10 cellular contexts compared by ENCODE assay signal in the genomic region with DNA sequence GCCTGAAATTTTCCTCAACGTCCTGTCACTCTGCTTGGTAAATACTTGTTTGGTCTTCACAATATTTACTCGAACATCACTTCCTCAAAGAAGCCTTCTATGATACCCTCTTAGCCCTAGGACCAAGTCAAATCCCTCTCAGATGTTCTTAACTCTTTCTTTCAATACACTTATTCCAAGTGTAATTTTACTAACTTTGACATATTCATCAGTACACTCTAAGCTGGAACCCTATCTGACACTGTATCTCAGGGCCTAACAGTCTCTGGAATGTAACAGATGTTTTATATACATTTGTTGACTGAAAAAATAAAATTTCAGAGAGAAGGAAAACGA. TPM values are rescaled to one million over a fixed set of nuclear protein-coding genes. Genes with fewer than 3 reads are reported as not detected.
DNase-seq lines count a peak whose midpoint lies in the region; ATAC-seq, FAIRE-seq and TF ChIP-seq lines count a peak whose summit lies in the region.
"Had no signal": no experiment of that assay in that cellular context is flagged by ENCODE, and none has a peak within 500 bp of the region (broad histone marks: within the 10 kb centered on the region; RNA-seq: fewer than 3 reads in every experiment).

No MANE protein-coding gene starts in this region.

- DNase-seq in pancreas = no peak
- no peak for DNase-seq in Caco-2
- DNase-seq in activated CD8-positive, alpha-beta memory T cell treated with anti-CD3 and anti-CD28 coated beads, Interleukin-2, amount 50 U/mL, for 4 hours = no peak
- no peak for DNase-seq in HK-2 (ENCODE audit: unreplicated experiment)
- DNase-seq: CD8-positive, alpha-beta T cell; occipital lobe had no signal

- H3K27ac ChIP-seq in BLaER1 treated with 17β-estradiol and CSF1 and Interleukin-3, amounts not matched to agents 10 nM and 100 nM = peak overlapping the region in 8 of 11 experiments; percentile 7 to 78 (median 52); a peak in 11 of 22 replicates
- peak overlapping the region; percentile 36; the same call in 1 of the 2 replicates for H3K27ac ChIP-seq in HUES64 (ENCODE audit: low read depth, low read length)
- H3K27ac ChIP-seq in pancreas = peak overlapping the region; percentile 38 to 62 (median 46)

- intact Hi-C loops in dendritic cell treated with granulocyte-macrophage colony-stimulating factor and Interleukin-4, amounts not matched to agents 40 ng/mL and 50 ng/mL, for 4 days (cut with micrococcal nuclease) = no loop called here
- intact Hi-C loops in pancreas (cut with DNase I) (no loop called here), Caco-2 (cut with micrococcal nuclease; ENCODE audit: unreplicated experiment) (no loop called here)

- no peak for ATAC-seq in pancreas
- ATAC-seq in GM21576 (IDR thresholded peaks at IDR 0.05; ENCODE audit: unreplicated experiment) = no peak
- ATAC-seq: CD8-positive, alpha-beta T cell had no signal

- BruUV-seq in Caco-2 (replicated peaks; lab: Mats Ljungman, UMichigan) = no TSS peak

- no peaks in the 10 kb centered on the region for H3K9me3 Mint-ChIP-seq in dendritic cell treated with granulocyte-macrophage colony-stimulating factor and Interleukin-4, amounts not matched to agents 40 ng/mL and 50 ng/mL, for 4 days
- H3K9me3 Mint-ChIP-seq in Caco-2 (ENCODE audit: unreplicated experiment) = no peaks in the 10 kb centered on the region
- H3K9me3 Mint-ChIP-seq: CD8-positive, alpha-beta T cell had no signal

- no peak overlapping the region for H3K4me3 ChIP-seq in BLaER1 treated with 17β-estradiol and CSF1 and Interleukin-3, amounts not matched to agents 10 nM and 100 nM
- no peak overlapping the region for H3K4me3 ChIP-seq in HUES64 (ENCODE audit: low read length)
- no peak overlapping the region for H3K4me3 ChIP-seq in pancreas
- H3K4me3 ChIP-seq in Caco-2 (ENCODE audit: low read depth, low read length) = no peak overlapping the region

- H3K9ac ChIP-seq in BLaER1 treated with 17β-estradiol and CSF1 and Interleukin-3, amounts not matched to agents 10 nM and 100 nM = peak overlapping the region in 5 of 11 experiments; percentile 0 to 57 (median 7); a peak in 8 of 22 replicates
- no peak overlapping the region for H3K9ac ChIP-seq in HUES64 (ENCODE audit: low read depth, low read length)

- peaks cover 83% of the 10 kb centered on the region for H3K4me1 Mint-ChIP-seq in dendritic cell treated with granulocyte-macrophage colony-stimulating factor and Interleukin-4, amounts not matched to agents 40 ng/mL and 50 ng/mL, for 4 days (ENCODE audit: low read depth)
- peaks cover 10% of the 10 kb centered on the region for H3K4me1 Mint-ChIP-seq in Caco-2 (ENCODE audit: low read depth, unreplicated experiment)

- CTCF ChIA-PET in Caco-2 (lab: Charles Lee) = no interaction called here

- H3K27me3 Mint-ChIP-seq in dendritic cell treated with granulocyte-macrophage colony-stimulating factor and Interleukin-4, amounts not matched to agents 40 ng/mL and 50 ng/mL, for 4 days = no peaks in the 10 kb centered on the region
- H3K27me3 Mint-ChIP-seq in Caco-2 (ENCODE audit: insufficient read depth, unreplicated experiment) = no peaks in the 10 kb centered on the region

- TF ChIP-seq CTCF in pancreas (IDR thresholded peaks at IDR 0.05) (no peak), Caco-2 (IDR thresholded peaks at IDR 0.05; ENCODE audit: insufficient read depth in 1 of 2, low read depth in 1 of 2, low read length in 1 of 2, severe bottlenecking in 1 of 2, unreplicated experiment in 1 of 2) (no peak)

- no peak overlapping the region for H3K4me3 Mint-ChIP-seq in dendritic cell treated with granulocyte-macrophage colony-stimulating factor and Interleukin-4, amounts not matched to agents 40 ng/mL and 50 ng/mL, for 4 days
- H3K4me3 Mint-ChIP-seq in Caco-2 (ENCODE audit: unreplicated experiment) = no peak overlapping the region
- H3K4me3 Mint-ChIP-seq: CD8-positive, alpha-beta T cell had no signal

- no peak for FAIRE-seq in pancreas (lab: Jason Lieb, UNC)

- H3K4me1 ChIP-seq in BLaER1 treated with 17β-estradiol and CSF1 and Interleukin-3, amounts not matched to agents 10 nM and 100 nM = peaks cover 57 to 97% (median 66%) of the 10 kb centered on the region in 10 experiments
- H3K4me1 ChIP-seq in HUES64 (ENCODE audit: insufficient read depth, low read length) = peaks cover 16% of the 10 kb centered on the region; the same call in 1 of the 2 replicates
- peaks cover 36 to 56% (median 56%) of the 10 kb centered on the region in 3 donors for H3K4me1 ChIP-seq in pancreas
- no peaks in the 10 kb centered on the region for H3K4me1 ChIP-seq in Caco-2

- H3K9me3 ChIP-seq in BLaER1 treated with 17β-estradiol and CSF1 and Interleukin-3, amounts not matched to agents 10 nM and 100 nM (replicated peaks in 1 of 11) = peaks cover 6 to 16% (median 9%) of the 10 kb centered on the region in 11 experiments; a peak in 20 of 22 replicates
- H3K9me3 ChIP-seq in HUES64 (ENCODE audit: insufficient read depth, low read depth, low read length) (no peaks in the 10 kb centered on the region), pancreas (no peaks in the 10 kb centered on the region), Caco-2 (no peaks in the 10 kb centered on the region)

- peaks cover 6% of the 10 kb centered on the region for H3K36me3 Mint-ChIP-seq in dendritic cell treated with granulocyte-macrophage colony-stimulating factor and Interleukin-4, amounts not matched to agents 40 ng/mL and 50 ng/mL, for 4 days (ENCODE audit: low read depth)
- H3K36me3 Mint-ChIP-seq in Caco-2 (ENCODE audit: insufficient read depth, unreplicated experiment) = no peaks in the 10 kb centered on the region

- no peaks in the 10 kb centered on the region for H3K27me3 ChIP-seq in BLaER1 treated with 17β-estradiol and CSF1 and Interleukin-3, amounts not matched to agents 10 nM and 100 nM
- H3K27me3 ChIP-seq in HUES64 (ENCODE audit: insufficient read depth, low read length) (no peaks in the 10 kb centered on the region), pancreas (no peaks in the 10 kb centered on the region), Caco-2 (replicated peaks; ENCODE audit: control insufficient read depth, insufficient read depth, low read length) (no peaks in the 10 kb centered on the region)

- H4K20me1 ChIP-seq in BLaER1 treated with 17β-estradiol and CSF1 and Interleukin-3, amounts not matched to agents 10 nM and 100 nM = peaks cover 0 to 58% (median 32%) of the 10 kb centered on the region in 11 experiments; a peak in 15 of 22 replicates

- peak overlapping the region; percentile 86 for H3K27ac Mint-ChIP-seq in dendritic cell treated with granulocyte-macrophage colony-stimulating factor and Interleukin-4, amounts not matched to agents 40 ng/mL and 50 ng/mL, for 4 days
- H3K27ac Mint-ChIP-seq in Caco-2 (ENCODE audit: unreplicated experiment) = no peak overlapping the region
- H3K27ac Mint-ChIP-seq: CD8-positive, alpha-beta T cell had no signal

- POLR2A ChIA-PET in Caco-2 (lab: Charles Lee) = no interaction called here

- 57% methylated on average over 3 of the region's 3 CpGs for WGBS in HUES64
- 10 to 12% methylated on average over 3 of the region's 3 CpGs for WGBS in pancreas, 2 donors

- H3K4me2 ChIP-seq in BLaER1 treated with 17β-estradiol and CSF1 and Interleukin-3, amounts not matched to agents 10 nM and 100 nM = peak overlapping the region; percentile 60 to 89 (median 79)

- H3K36me3 ChIP-seq in BLaER1 treated with 17β-estradiol and CSF1 and Interleukin-3, amounts not matched to agents 10 nM and 100 nM = peaks cover 0 to 6% (median 0%) of the 10 kb centered on the region in 11 experiments; a peak in 3 of 22 replicates
- H3K36me3 ChIP-seq in HUES64 (ENCODE audit: insufficient read depth, low read length) (no peaks in the 10 kb centered on the region), pancreas (no peaks in the 10 kb centered on the region), Caco-2 (ENCODE audit: control insufficient read depth, insufficient read depth, low read length) (no peaks in the 10 kb centered on the region)

RNA-seq across cellular contexts. Expression of gene SIL1, which starts 19.6 kb away (rescaled TPM):
- polyA plus RNA-seq in HUES64 (2013, experiment 1 of 2) = 4.7 TPM
- 6.1 TPM for polyA plus RNA-seq in HUES64 (2013, experiment 2 of 2)
- 10 to 100 TPM; 38.6 to 68.2 (median 54.6) TPM for total RNA-seq in pancreas
- polyA plus RNA-seq in pancreas = 100 to 1,000 TPM in 1 of 2 donors, 10 to 100 TPM in 1; 54.8 to 119 TPM
- 29.7 and 31.5 TPM in 2 replicates for total RNA-seq in Caco-2 (2022)
